16 cellular contexts compared by ENCODE assay signal in the genomic region with DNA sequence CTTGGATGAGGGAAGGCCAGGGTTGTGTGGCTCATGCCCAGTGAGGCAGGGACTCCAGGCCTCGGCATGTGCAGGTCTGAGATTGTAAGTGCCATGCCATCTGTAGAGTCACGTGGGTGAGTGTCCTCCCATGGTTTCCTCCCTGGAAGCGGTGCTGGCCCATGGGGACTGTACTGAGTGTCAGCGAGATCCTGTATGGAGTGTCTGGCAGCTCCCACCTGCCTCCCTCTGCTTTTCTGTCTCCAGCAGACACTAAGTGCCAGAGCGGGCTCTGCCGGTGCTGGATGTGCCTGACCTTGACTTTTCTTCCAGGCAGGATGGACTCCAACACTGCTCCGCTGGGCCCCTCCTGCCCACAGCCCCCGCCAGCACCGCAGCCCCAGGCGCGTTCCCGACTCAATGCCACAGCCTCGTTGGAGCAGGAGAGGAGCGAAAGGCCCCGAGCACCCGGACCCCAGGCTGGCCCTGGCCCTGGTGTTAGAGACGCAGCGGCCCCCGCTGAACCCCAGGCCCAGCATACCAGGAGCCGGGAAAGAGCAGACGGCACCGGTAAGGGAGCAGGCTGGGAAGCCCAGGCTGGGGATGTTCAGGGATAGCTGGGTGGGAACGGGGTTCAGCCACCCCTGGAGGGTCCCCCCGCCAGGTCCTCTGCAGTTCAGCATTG. TPM values are rescaled to one million over a fixed set of nuclear protein-coding genes. Genes with fewer than 3 reads are reported as not detected.
DNase-seq lines count a peak whose midpoint lies in the region; ATAC-seq and TF ChIP-seq lines count a peak whose summit lies in the region.
"Had no signal": no experiment of that assay in that cellular context is flagged by ENCODE, and none has a peak within 500 bp of the region (broad histone marks: within the 10 kb centered on the region; RNA-seq: fewer than 3 reads in every experiment).

No MANE protein-coding gene starts in this region.

- H3K4me3 Mint-ChIP-seq in activated T-helper 2 cell treated with anti-CD3 and anti-CD28 coated beads, Interferon-gamma antibody, Interleukin-2, Interleukin-4, amounts not matched to agents 10 μg/mL and 5 μg/mL and 100 μg/mL, durations not matched to agents 14 hours and 24 hours and 36 hours (ENCODE audit: low read depth), result no peak overlapping the region
- H3K4me3 Mint-ChIP-seq: activated CD4-positive, alpha-beta memory T cell treated with anti-CD3 and anti-CD28 coated beads for 36 hours had no signal

- H3K36me3 Mint-ChIP-seq in activated T-helper 2 cell treated with anti-CD3 and anti-CD28 coated beads, Interferon-gamma antibody, Interleukin-2, Interleukin-4, amounts not matched to agents 10 μg/mL and 5 μg/mL and 100 μg/mL, durations not matched to agents 14 hours and 24 hours and 36 hours (ENCODE audit: low read depth), result no peaks in the 10 kb centered on the region
- H3K36me3 Mint-ChIP-seq: activated CD4-positive, alpha-beta memory T cell treated with anti-CD3 and anti-CD28 coated beads for 36 hours had no signal

- H3K4me3 ChIP-seq in endocrine pancreas (ENCODE audit: control insufficient read depth, insufficient read depth, low read length) (no peak overlapping the region), lower lobe of right lung (no peak overlapping the region), transverse colon (no peak overlapping the region)
- H3K4me3 ChIP-seq: mucosa of descending colon, smooth muscle cell had no signal

- TF ChIP-seq EP300 in transverse colon (IDR thresholded peaks at IDR 0.05; ENCODE audit: low read depth), result no peak

- WGBS in transverse colon (ENCODE audit: low coverage in 1 of 2), 2 donors, result 76 to 89% methylated on average over 4 to 24 of the region's 24 CpGs

- peaks cover 3% of the 10 kb centered on the region for H3K27me3 Mint-ChIP-seq in activated T-helper 2 cell treated with anti-CD3 and anti-CD28 coated beads, Interferon-gamma antibody, Interleukin-2, Interleukin-4, amounts not matched to agents 10 μg/mL and 5 μg/mL and 100 μg/mL, durations not matched to agents 14 hours and 24 hours and 36 hours (ENCODE audit: low read depth)
- H3K27me3 Mint-ChIP-seq: activated CD4-positive, alpha-beta memory T cell treated with anti-CD3 and anti-CD28 coated beads for 36 hours had no signal

- H3K9ac ChIP-seq in endocrine pancreas (ENCODE audit: control insufficient read depth, insufficient read depth, low read length), result peak overlapping the region; percentile 23
- H3K9ac ChIP-seq: KMS-11 had no signal

- H3K27me3 ChIP-seq in endocrine pancreas (ENCODE audit: control insufficient read depth, insufficient read depth, low read length) (no peaks in the 10 kb centered on the region), lower lobe of right lung (ENCODE audit: low read depth) (no peaks in the 10 kb centered on the region), transverse colon (no peaks in the 10 kb centered on the region)

- TF ChIP-seq POLR2A in transverse colon (IDR thresholded peaks at IDR 0.05), result no peak

- H3K4me1 ChIP-seq in endocrine pancreas (ENCODE audit: control insufficient read depth, insufficient read depth, low read length) (peaks cover 4% of the 10 kb centered on the region), lower lobe of right lung (peaks cover 95% of the 10 kb centered on the region), transverse colon (peaks cover 37 to 67% (median 51%) of the 10 kb centered on the region in 4 donors)

- ATAC-seq in lower lobe of right lung, result no peak
- no peak for ATAC-seq in GM18909 (IDR thresholded peaks at IDR 0.05; ENCODE audit: poor library complexity, unreplicated experiment)
- ATAC-seq in HG03196 (IDR thresholded peaks at IDR 0.05; ENCODE audit: unreplicated experiment), result no peak
- ATAC-seq: SK-N-SH treated with all-trans-retinoic acid at 6 μM for 48 hours had no signal

- intact Hi-C loops in lower lobe of right lung (cut with DNase I), result no loop called here
- intact Hi-C loops in transverse colon (cut with DNase I; ENCODE audit: low total_unique reads), result no loop called here
- intact Hi-C loops in activated T-helper 2 cell treated with anti-CD3 and anti-CD28 coated beads, Interferon-gamma antibody, Interleukin-2, Interleukin-4, amounts not matched to agents 10 μg/mL and 5 μg/mL and 100 μg/mL, durations not matched to agents 14 hours and 24 hours and 36 hours (cut with micrococcal nuclease), result no loop called here

- DNase-seq in NCI-H524 (lab: John Stamatoyannopoulos, UW) (peak; percentile 52 to 85), lower lobe of right lung (no peak), transverse colon (no peak)
- no peak for DNase-seq in activated T-helper 2 cell treated with anti-CD3 and anti-CD28 coated beads, Interferon-gamma antibody, Interleukin-2, Interleukin-4, amounts not matched to agents 10 μg/mL and 5 μg/mL and 100 μg/mL, durations not matched to agents 14 hours and 24 hours and 36 hours (ENCODE audit: low spot score)
- DNase-seq: activated CD4-positive, alpha-beta memory T cell treated with anti-CD3 and anti-CD28 coated beads for 36 hours; DMS53; erythroblast; mucosa of descending colon; NCI-H1417; stimulated activated naive CD4-positive, alpha-beta T cell treated with Interleukin-2 at 50 U/mL for 16 hours had no signal

- H3K27ac ChIP-seq in lower lobe of right lung (peak overlapping the region; percentile 57), transverse colon (peak overlapping the region; percentile 58 to 94 (median 60))

- TF ChIP-seq CTCF in lower lobe of right lung (IDR thresholded peaks at IDR 0.05) (no peak), transverse colon (IDR thresholded peaks at IDR 0.05) (no peak)

- no peaks in the 10 kb centered on the region for H3K9me3 Mint-ChIP-seq in activated T-helper 2 cell treated with anti-CD3 and anti-CD28 coated beads, Interferon-gamma antibody, Interleukin-2, Interleukin-4, amounts not matched to agents 10 μg/mL and 5 μg/mL and 100 μg/mL, durations not matched to agents 14 hours and 24 hours and 36 hours
- H3K9me3 Mint-ChIP-seq: activated CD4-positive, alpha-beta memory T cell treated with anti-CD3 and anti-CD28 coated beads for 36 hours had no signal

- H3K9me3 ChIP-seq in endocrine pancreas (ENCODE audit: control insufficient read depth, low read length) (no peaks in the 10 kb centered on the region), lower lobe of right lung (no peaks in the 10 kb centered on the region), transverse colon (no peaks in the 10 kb centered on the region)
- H3K9me3 ChIP-seq: mucosa of descending colon had no signal

- in situ Hi-C loops in transverse colon (cut with MboI; ENCODE audit: low pct_ligation_motif_present in 1 of 4, low pct_unique_long_range_greater_than_20kb in 1 of 4, low sequenced_read_pairs in 3 of 4), result no loop called here

- no peak overlapping the region for H3K27ac Mint-ChIP-seq in activated T-helper 2 cell treated with anti-CD3 and anti-CD28 coated beads, Interferon-gamma antibody, Interleukin-2, Interleukin-4, amounts not matched to agents 10 μg/mL and 5 μg/mL and 100 μg/mL, durations not matched to agents 14 hours and 24 hours and 36 hours
- H3K27ac Mint-ChIP-seq: activated CD4-positive, alpha-beta memory T cell treated with anti-CD3 and anti-CD28 coated beads for 36 hours had no signal

- H3K36me3 ChIP-seq in endocrine pancreas (ENCODE audit: control insufficient read depth, insufficient read depth, low read length), result no peaks in the 10 kb centered on the region
- peaks cover 23% of the 10 kb centered on the region for H3K36me3 ChIP-seq in lower lobe of right lung
- H3K36me3 ChIP-seq in transverse colon, result no peaks in the 10 kb centered on the region

- H3K4me1 Mint-ChIP-seq in activated T-helper 2 cell treated with anti-CD3 and anti-CD28 coated beads, Interferon-gamma antibody, Interleukin-2, Interleukin-4, amounts not matched to agents 10 μg/mL and 5 μg/mL and 100 μg/mL, durations not matched to agents 14 hours and 24 hours and 36 hours (ENCODE audit: low read depth), result peaks cover 7% of the 10 kb centered on the region

RNA-seq across cellular contexts. Expression of gene WFS1, which starts 7.6 kb away (rescaled TPM):
- total RNA-seq in lower lobe of right lung (70.3 TPM), transverse colon (10 to 100 TPM; 11.5 to 23.5 (median 20.8) TPM)
- 4.4 and 5.9 TPM in 2 replicates for total RNA-seq in activated T-helper 2 cell treated with anti-CD3 and anti-CD28 coated beads, Interferon-gamma antibody, Interleukin-2, Interleukin-4, amounts not matched to agents 10 μg/mL and 5 μg/mL and 100 μg/mL, durations not matched to agents 14 hours and 24 hours and 36 hours

Comparison
In these comparisons a context has a peak if more than half of its experiments do, and no peak if none do; other contexts are left out.
1. DNase-seq: peak in NCI-H524 (2 of 2); none in lower lobe of right lung (single experiment), transverse colon (single experiment) and activated T-helper 2 cell treated with anti-CD3 and anti-CD28 coated beads, Interferon-gamma antibody, Interleukin-2, Interleukin-4, amounts not matched to agents 10 μg/mL and 5 μg/mL and 100 μg/mL, durations not matched to agents 14 hours and 24 hours and 36 hours (single experiment).